Comparison of ENCODE assay signal across 14 cellular contexts in genomic region chr1:31627301-31627929, GRCh38. TPM values are rescaled to one million over a fixed set of nuclear protein-coding genes. Genes with fewer than 3 reads are reported as not detected.
A peak's percentile ranks its signal among the peaks of the same experiment; 100 is the strongest.
DNase-seq lines count a peak whose midpoint lies in the region; ATAC-seq and TF ChIP-seq lines count a peak whose summit lies in the region.
"Had no signal": no experiment of that assay in that cellular context is flagged by ENCODE, and none has a peak within 500 bp of the region (broad histone marks: within the 10 kb centered on the region; RNA-seq: fewer than 3 reads in every experiment).

No MANE protein-coding gene starts in this region.

- intact Hi-C loops in Right ventricle myocardium superior (cut with DNase I) (no loop called here), posterior vena cava (cut with DNase I) (no loop called here)

- H3K9me3 ChIP-seq in AG04450 (ENCODE audit: control insufficient read depth, insufficient read depth, low read length) (no peaks in the 10 kb centered on the region), WERI-Rb-1 (ENCODE audit: severe bottlenecking) (no peaks in the 10 kb centered on the region)
- H3K9me3 ChIP-seq: Peyer's patch had no signal

- POLR2A ChIA-PET in AG04450 (lab: Yijun Ruan, JAX) = no interaction called here

- ATAC-seq in Right ventricle myocardium superior (ENCODE audit: poor library complexity) (peak; percentile 78), HG03108 (IDR thresholded peaks at IDR 0.05; ENCODE audit: unreplicated experiment) (no peak)
- ATAC-seq: left lobe of liver had no signal

- DNase-seq in AG04450 (ENCODE audit: low read depth, low spot score) = no peak
- peak; percentile 79 for DNase-seq in WERI-Rb-1
- DNase-seq in Right ventricle myocardium superior = peak; percentile 75
- DNase-seq in posterior vena cava (ENCODE audit: low spot score) = peak; percentile 89
- no peak for DNase-seq in NCI-H2171 treated with DMSO at 0.1 percent for 48 hours (lab: John Stamatoyannopoulos, UW)
- no peak for DNase-seq in superior temporal gyrus (ENCODE audit: extremely low spot score)
- DNase-seq in HCEC 1CT = no peak
- DNase-seq: activated naive CD4-positive, alpha-beta T cell treated with anti-CD3 and anti-CD28 coated beads, Interleukin-2, amount 50 U/mL, for 16 hours; erythroblast; NCI-H1105; Peyer's patch; stimulated activated CD4-positive, alpha-beta T cell treated with anti-CD3 and anti-CD28 coated beads, Interleukin-15, amount 100 ng/mL, for 24 hours had no signal

- CTCF ChIA-PET in AG04450 (lab: Charles Lee) = interaction anchor here (5.6 kb wide), 1 partner anchor 9 kb away, joined by 29 read pairs; no protein-coding TSS in a partner anchor

- peak overlapping the region; percentile 11 for H3K27ac ChIP-seq in AG04450 (ENCODE audit: low read depth, low read length)
- peak overlapping the region; percentile 92 for H3K27ac ChIP-seq in WERI-Rb-1

- no peak overlapping the region for H3K4me3 ChIP-seq in AG04450 (ENCODE audit: low read depth, low read length)
- no peak overlapping the region for H3K4me3 ChIP-seq in WERI-Rb-1 (ENCODE audit: low read depth, low read length)
- H3K4me3 ChIP-seq: Peyer's patch had no signal

- no peak for TF ChIP-seq CTCF in AG04450 (IDR thresholded peaks at IDR 0.05; ENCODE audit: low read depth, low read length)
- TF ChIP-seq CTCF in WERI-Rb-1 (IDR thresholded peaks at IDR 0.05; ENCODE audit: low read depth, low read length) = no peak

- H3K27me3 ChIP-seq in AG04450 (ENCODE audit: control insufficient read depth, insufficient read depth, low read length) (no peaks in the 10 kb centered on the region), WERI-Rb-1 (ENCODE audit: insufficient read depth, low read depth, severe bottlenecking) (no peaks in the 10 kb centered on the region)
- H3K27me3 ChIP-seq: Peyer's patch had no signal

- H3K36me3 ChIP-seq in WERI-Rb-1 = peaks cover 34% of the 10 kb centered on the region

RNA-seq across cellular contexts. Expression of gene HCRTR1, which starts 9.9 kb away (rescaled TPM):
- not detected in 2 replicates for polyA plus RNA-seq in AG04450 (2011; rRNA removed)
- not detected in 2 replicates for polyA minus RNA-seq in AG04450 (2011; rRNA and poly(A)+ RNA removed)
- 0.46 TPM for total RNA-seq in Right ventricle myocardium superior
- not detected for total RNA-seq in posterior vena cava
- total RNA-seq: left lobe of liver, Peyer's patch had no signal

RNA-seq across cellular contexts. Expression of gene PEF1, which starts 17.3 kb away (rescaled TPM):
- 71.8 and 88.3 TPM in 2 replicates for polyA plus RNA-seq in AG04450 (2011; rRNA removed)
- polyA minus RNA-seq in AG04450 (2011; rRNA and poly(A)+ RNA removed) = 78.5 and 91.7 TPM in 2 replicates
- total RNA-seq in Right ventricle myocardium superior (31.1 TPM), posterior vena cava (10 to 100 TPM; 55.5 to 62.8 TPM)

RNA-seq across cellular contexts. Expression of gene TINAGL1, which starts 51.1 kb away (rescaled TPM):
- polyA plus RNA-seq in AG04450 (2011; rRNA removed) = 0.32 and 0.36 TPM in 2 replicates
- 0.18 and 0.39 TPM in 2 replicates for polyA minus RNA-seq in AG04450 (2011; rRNA and poly(A)+ RNA removed)
- 268 TPM for total RNA-seq in Right ventricle myocardium superior
- total RNA-seq in posterior vena cava = 100 to 1,000 TPM; 110 to 123 TPM

Comparison
In these comparisons a context has a peak if more than half of its experiments do, and no peak if none do; other contexts are left out.
1. DNase-seq: peak in WERI-Rb-1 (single experiment), Right ventricle myocardium superior (single experiment) and posterior vena cava (single experiment); none in AG04450 (single experiment), NCI-H2171 treated with DMSO at 0.1 percent for 48 hours (single experiment), superior temporal gyrus (single experiment) and HCEC 1CT (single experiment).